7 cellular contexts compared by ENCODE assay signal in genomic region chrX:18886344-18887161, GRCh38.
DNase-seq lines count a peak whose midpoint lies in the region; FAIRE-seq and TF ChIP-seq lines count a peak whose summit lies in the region.

No MANE protein-coding gene starts in this region.

- no peaks in the 10 kb centered on the region for H3K36me3 Mint-ChIP-seq in chondrocyte (ENCODE audit: low read depth)

- peak overlapping the region; percentile 70 for H3K4me2 ChIP-seq in Loucy (ENCODE audit: low read depth, low read length, poor library complexity, severe bottlenecking)

- H3K9me3 ChIP-seq in HEK293 (ENCODE audit: control insufficient read depth, insufficient read depth, low read depth, low read length): no peaks in the 10 kb centered on the region
- no peaks in the 10 kb centered on the region for H3K9me3 ChIP-seq in Loucy (ENCODE audit: insufficient read depth, low read depth, low read length)
- H3K9me3 ChIP-seq in WERI-Rb-1 (ENCODE audit: severe bottlenecking): no peaks in the 10 kb centered on the region

- CTCF ChIA-PET in HEK293 (lab: Yijun Ruan, JAX): interaction anchor here (0.6 to 1.3 kb wide), 14 partner anchors 10 to 1147 kb away, joined by 3 to 5 read pairs (median 3); no protein-coding TSS in a partner anchor

- peak; percentile 82 for FAIRE-seq in GM12892 (lab: Jason Lieb, UNC)

- H3K79me2 ChIP-seq in Loucy (ENCODE audit: insufficient read depth, low read length): no peaks in the 10 kb centered on the region

- H3K9me2 ChIP-seq in Loucy (replicated peaks; ENCODE audit: low read depth, low read length): no peaks in the 10 kb centered on the region

- H4K20me1 ChIP-seq in Loucy (ENCODE audit: insufficient read depth, low read length, poor library complexity, severe bottlenecking): no peaks in the 10 kb centered on the region

- peak overlapping the region; percentile 97 for H3K27ac Mint-ChIP-seq in chondrocyte (ENCODE audit: unreplicated experiment)

- peak overlapping the region; percentile 8; the same call in 1 of the 2 replicates for H3K4me3 ChIP-seq in HEK293 (ENCODE audit: low read depth, low read length)
- peak overlapping the region; percentile 65 for H3K4me3 ChIP-seq in Loucy (ENCODE audit: low read length, poor library complexity, severe bottlenecking)
- peak overlapping the region; percentile 15 for H3K4me3 ChIP-seq in WERI-Rb-1 (ENCODE audit: low read depth, low read length)

- H3K9me3 Mint-ChIP-seq in chondrocyte (ENCODE audit: low read depth): peaks cover 8% of the 10 kb centered on the region

- H3K9ac ChIP-seq in Loucy (ENCODE audit: low read depth, low read length, poor library complexity, severe bottlenecking): peak overlapping the region; percentile 46

- peak overlapping the region; percentile 64 for H3K4me3 Mint-ChIP-seq in chondrocyte (ENCODE audit: unreplicated experiment)

- DNase-seq in GM12892 (ENCODE audit: insufficient read length) (peak; percentile 57), WERI-Rb-1 (peak; percentile 90), chondrocyte (ENCODE audit: low spot score) (no peak), left kidney (ENCODE audit: low read depth, low spot score) (peak; percentile 80)
- DNase-seq in stimulated activated CD4-positive, alpha-beta T cell treated with anti-CD3 and anti-CD28 coated beads, Interleukin-4, amount 100 ng/mL, for 1 hour: peak; percentile 44

- H3K27ac ChIP-seq in HEK293 (ENCODE audit: extremely low read depth, low read depth, low read length): no peak overlapping the region
- H3K27ac ChIP-seq in WERI-Rb-1: peak overlapping the region; percentile 91

- peak; percentile 36; the same call in 1 of the 2 replicates for TF ChIP-seq POLR2A in GM12892 (IDR thresholded peaks at IDR 0.05; ENCODE audit: low read depth, low read length)

- H3K27me3 ChIP-seq in Loucy (ENCODE audit: insufficient read depth, low read length, poor library complexity, severe bottlenecking) (no peaks in the 10 kb centered on the region), WERI-Rb-1 (ENCODE audit: insufficient read depth, low read depth, severe bottlenecking) (no peaks in the 10 kb centered on the region)

- no peaks in the 10 kb centered on the region for H3K27me3 Mint-ChIP-seq in chondrocyte (ENCODE audit: low read depth)

- POLR2A ChIA-PET in HEK293 (lab: Yijun Ruan, JAX): interaction anchor here (1.0 kb wide), 1 partner anchor 13 kb away, joined by 4 read pairs; no protein-coding TSS in a partner anchor

- H3K36me3 ChIP-seq in HEK293 (ENCODE audit: control insufficient read depth in 2 of 2, insufficient read depth in 1 of 2, low read length in 2 of 2) (no peaks in the 10 kb centered on the region), Loucy (ENCODE audit: insufficient read depth, low read length) (no peaks in the 10 kb centered on the region), WERI-Rb-1 (no peaks in the 10 kb centered on the region)

- H3K4me1 ChIP-seq in HEK293 (ENCODE audit: control insufficient read depth, insufficient read depth, low read length): no peaks in the 10 kb centered on the region
- H3K4me1 ChIP-seq in Loucy (ENCODE audit: insufficient read depth, low read length, poor library complexity, severe bottlenecking): no peaks in the 10 kb centered on the region

- TF ChIP-seq CTCF in HEK293 (tag by site-specific recombination; IDR thresholded peaks at IDR 0.05): peak; percentile 84; the same call in 1 of the 2 replicates
- TF ChIP-seq CTCF in Loucy (conservative IDR thresholded peaks at IDR 0.05; ENCODE audit: low read length): peak; percentile 43
- TF ChIP-seq CTCF in WERI-Rb-1 (IDR thresholded peaks at IDR 0.05; ENCODE audit: low read depth, low read length): peak; percentile 87
- peak; percentile 80 for TF ChIP-seq CTCF in chondrocyte (IDR thresholded peaks at IDR 0.05)

- peaks cover 45% of the 10 kb centered on the region for H3K4me1 Mint-ChIP-seq in chondrocyte (ENCODE audit: low read depth)

- no peaks in the 10 kb centered on the region for H3F3A ChIP-seq in Loucy (ENCODE audit: low read depth)

- H2AFZ ChIP-seq in Loucy (ENCODE audit: low read length): peak overlapping the region; percentile 66

TF ChIP-seq in HEK293, 187 proteins besides CTCF, POLR2A, EP300 and RAD21 (continues in another document):
- TF ChIP-seq ZNF660 (tag by site-specific recombination; IDR thresholded peaks at IDR 0.05): peak; percentile 30; the same call in 1 of the 2 replicates
- peak; percentile 68; the same call in 1 of the 2 replicates for TF ChIP-seq ZBTB17 (tag by site-specific recombination; IDR thresholded peaks at IDR 0.05)
- peak; percentile 83 for TF ChIP-seq SP3 (tag by site-specific recombination; IDR thresholded peaks at IDR 0.05)
- TF ChIP-seq SCRT1 (tag by site-specific recombination; IDR thresholded peaks at IDR 0.05; ENCODE audit: borderline replicate concordance): no peak
- 0 out of 2 replicates have a peak, but pooled peaks have one; percentile 8 for TF ChIP-seq SP7 (tag by site-specific recombination; IDR thresholded peaks at IDR 0.05)
- 0 out of 2 replicates have a peak, but pooled peaks have one; percentile 41 for TF ChIP-seq ZNF2 (tag by site-specific recombination; IDR thresholded peaks at IDR 0.05)
- TF ChIP-seq, protein P1, sequence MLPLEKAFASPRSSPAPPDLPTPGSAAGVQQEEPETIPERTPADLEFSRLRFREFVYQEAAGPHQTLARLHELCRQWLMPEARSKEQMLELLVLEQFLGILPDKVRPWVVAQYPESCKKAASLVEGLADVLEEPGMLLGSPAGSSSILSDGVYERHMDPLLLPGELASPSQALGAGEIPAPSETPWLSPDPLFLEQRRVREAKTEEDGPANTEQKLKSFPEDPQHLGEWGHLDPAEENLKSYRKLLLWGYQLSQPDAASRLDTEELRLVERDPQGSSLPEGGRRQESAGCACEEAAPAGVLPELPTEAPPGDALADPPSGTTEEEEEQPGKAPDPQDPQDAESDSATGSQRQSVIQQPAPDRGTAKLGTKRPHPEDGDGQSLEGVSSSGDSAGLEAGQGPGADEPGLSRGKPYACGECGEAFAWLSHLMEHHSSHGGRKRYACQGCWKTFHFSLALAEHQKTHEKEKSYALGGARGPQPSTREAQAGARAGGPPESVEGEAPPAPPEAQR (tag by site-specific recombination; IDR thresholded peaks at IDR 0.05): no peak
- 0 out of 2 replicates have a peak, but pooled peaks have one; percentile 14 for TF ChIP-seq KLF16 (tag by site-specific recombination; IDR thresholded peaks at IDR 0.05)
- peak; percentile 47; the same call in 1 of the 2 replicates for TF ChIP-seq ZBTB48 (tag by site-specific recombination; IDR thresholded peaks at IDR 0.05)
- peak; percentile 78 for TF ChIP-seq GLIS1 (tag by site-specific recombination; IDR thresholded peaks at IDR 0.05)
- TF ChIP-seq, protein P2, sequence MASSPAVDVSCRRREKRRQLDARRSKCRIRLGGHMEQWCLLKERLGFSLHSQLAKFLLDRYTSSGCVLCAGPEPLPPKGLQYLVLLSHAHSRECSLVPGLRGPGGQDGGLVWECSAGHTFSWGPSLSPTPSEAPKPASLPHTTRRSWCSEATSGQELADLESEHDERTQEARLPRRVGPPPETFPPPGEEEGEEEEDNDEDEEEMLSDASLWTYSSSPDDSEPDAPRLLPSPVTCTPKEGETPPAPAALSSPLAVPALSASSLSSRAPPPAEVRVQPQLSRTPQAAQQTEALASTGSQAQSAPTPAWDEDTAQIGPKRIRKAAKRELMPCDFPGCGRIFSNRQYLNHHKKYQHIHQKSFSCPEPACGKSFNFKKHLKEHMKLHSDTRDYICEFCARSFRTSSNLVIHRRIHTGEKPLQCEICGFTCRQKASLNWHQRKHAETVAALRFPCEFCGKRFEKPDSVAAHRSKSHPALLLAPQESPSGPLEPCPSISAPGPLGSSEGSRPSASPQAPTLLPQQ (tag by site-specific recombination; IDR thresholded peaks at IDR 0.05): 0 out of 2 replicates have a peak, but pooled peaks have one; percentile 15
- TF ChIP-seq ZFHX2 (tag by site-specific recombination; conservative IDR thresholded peaks at IDR 0.05): peak; percentile 83
- no peak for TF ChIP-seq ZNF704 (tag by site-specific recombination; IDR thresholded peaks at IDR 0.05)
- TF ChIP-seq ZNF148 (tag by site-specific recombination; IDR thresholded peaks at IDR 0.05; ENCODE audit: borderline replicate concordance): no peak
- TF ChIP-seq ZNF514 (tag by site-specific recombination; IDR thresholded peaks at IDR 0.05): no peak
- no peak for TF ChIP-seq ZNF416 (tag by site-specific recombination; IDR thresholded peaks at IDR 0.05)
- TF ChIP-seq ZNF341 (tag by site-specific recombination; IDR thresholded peaks at IDR 0.05; ENCODE audit: low read depth): peak; percentile 63; the same call in 1 of the 2 replicates
- TF ChIP-seq ZBTB20 (tag by site-specific recombination; IDR thresholded peaks at IDR 0.05): peak; percentile 33; the same call in 1 of the 2 replicates
- peak; percentile 89 for TF ChIP-seq ZNF600 (tag by site-specific recombination; IDR thresholded peaks at IDR 0.05)
- TF ChIP-seq EGR2 (tag by site-specific recombination; IDR thresholded peaks at IDR 0.05; ENCODE audit: low read depth): peak; percentile 70

Comparison
In these comparisons a context has a peak if more than half of its experiments do, and no peak if none do; other contexts are left out.
1. H3K4me3 ChIP-seq: peak in every context shown above with its lines; median percentile 65 in Loucy; 15 in WERI-Rb-1; 8 in HEK293.